ENCODE assay signal across 8 cellular contexts in genomic region chr1:100400332-100400933, GRCh38. TPM values are rescaled to one million over a fixed set of nuclear protein-coding genes. Genes with fewer than 3 reads are reported as not detected.
DNase-seq lines count a peak whose midpoint lies in the region; ATAC-seq and TF ChIP-seq lines count a peak whose summit lies in the region.

No MANE protein-coding gene starts in this region.

- WGBS in heart left ventricle, 4 donors: 50 to 56% (median 52%) methylated on average over 2 of the region's 2 CpGs

- peak in 1 of 2 donors; percentile 19 for TF ChIP-seq POLR2A in heart left ventricle (IDR thresholded peaks at IDR 0.05)

- ATAC-seq in GM19438 (IDR thresholded peaks at IDR 0.05; ENCODE audit: low read depth, unreplicated experiment) (peak; percentile 61), heart left ventricle (peak in 3 of 4 donors; percentile 70 to 88 (median 85)), HG02840 (IDR thresholded peaks at IDR 0.05; ENCODE audit: low FRiP score, unreplicated experiment) (no peak), HG03439 (IDR thresholded peaks at IDR 0.05; ENCODE audit: unreplicated experiment) (no peak)

- TF ChIP-seq CTCF in heart left ventricle (IDR thresholded peaks at IDR 0.05): no peak

- DNase-seq in activated CD4-positive, alpha-beta T cell treated with anti-CD3 and anti-CD28 coated beads, Interleukin-2, amount 50 U/mL, for 4 hours: peak; percentile 43 to 51
- peak in 4 of 5 donors; percentile 38 to 58 (median 54) for DNase-seq in heart left ventricle
- peak; percentile 33 for DNase-seq in stimulated activated CD4-positive, alpha-beta T cell treated with anti-CD3 and anti-CD28 coated beads, Interleukin-1b, Interleukin-23, amount 100 ng/mL, for 48 hours
- DNase-seq in middle frontal gyrus (ENCODE audit: extremely low spot score, low spot score): no peak

- H3K27me3 ChIP-seq in heart left ventricle: no peaks in the 10 kb centered on the region

- H3K4me1 ChIP-seq in heart left ventricle: peaks cover 0 to 65% (median 7%) of the 10 kb centered on the region in 12 donors

- H3K36me3 ChIP-seq in KOPT-K1 (ENCODE audit: insufficient read depth, low read length): no peaks in the 10 kb centered on the region; the same call in 1 of the 2 replicates
- peaks cover 0 to 7% (median 0%) of the 10 kb centered on the region in 9 donors for H3K36me3 ChIP-seq in heart left ventricle

- intact Hi-C loops in heart left ventricle (cut with DNase I): loop anchor here in 2 of 10 donors (10.0 kb wide), 1 partner anchor 46 kb away; the partner anchor contains the start of gene CDC14A (in 2 of the 2)

- peak overlapping the region; percentile 79 for H3K27ac ChIP-seq in KOPT-K1 (ENCODE audit: low read depth, low read length, poor library complexity, severe bottlenecking)
- H3K27ac ChIP-seq in heart left ventricle: peak overlapping the region; percentile 0 to 86 (median 54)

- no peaks in the 10 kb centered on the region for H3K9me3 ChIP-seq in KOPT-K1 (ENCODE audit: insufficient read depth, low read length, poor library complexity, severe bottlenecking)
- H3K9me3 ChIP-seq in heart left ventricle: no peaks in the 10 kb centered on the region

- H3K4me3 ChIP-seq in heart left ventricle: peak overlapping the region in 2 of 12 donors; percentile 4 to 10

RNA-seq across cellular contexts. Expression of gene CDC14A, which starts 48.1 kb away (rescaled TPM):
- 1 to 10 TPM; 2.2 to 8.8 (median 4.4) TPM for total RNA-seq in heart left ventricle
- polyA plus RNA-seq in heart left ventricle: 1 to 10 TPM; 1.7 to 2.4 TPM

Comparison
In these comparisons a context has a peak if more than half of its experiments do, and no peak if none do; other contexts are left out.
1. ATAC-seq: peak in GM19438 (single experiment) and heart left ventricle (3 of 4); none in HG02840 (single experiment) and HG03439 (single experiment).